In the genomic region with DNA sequence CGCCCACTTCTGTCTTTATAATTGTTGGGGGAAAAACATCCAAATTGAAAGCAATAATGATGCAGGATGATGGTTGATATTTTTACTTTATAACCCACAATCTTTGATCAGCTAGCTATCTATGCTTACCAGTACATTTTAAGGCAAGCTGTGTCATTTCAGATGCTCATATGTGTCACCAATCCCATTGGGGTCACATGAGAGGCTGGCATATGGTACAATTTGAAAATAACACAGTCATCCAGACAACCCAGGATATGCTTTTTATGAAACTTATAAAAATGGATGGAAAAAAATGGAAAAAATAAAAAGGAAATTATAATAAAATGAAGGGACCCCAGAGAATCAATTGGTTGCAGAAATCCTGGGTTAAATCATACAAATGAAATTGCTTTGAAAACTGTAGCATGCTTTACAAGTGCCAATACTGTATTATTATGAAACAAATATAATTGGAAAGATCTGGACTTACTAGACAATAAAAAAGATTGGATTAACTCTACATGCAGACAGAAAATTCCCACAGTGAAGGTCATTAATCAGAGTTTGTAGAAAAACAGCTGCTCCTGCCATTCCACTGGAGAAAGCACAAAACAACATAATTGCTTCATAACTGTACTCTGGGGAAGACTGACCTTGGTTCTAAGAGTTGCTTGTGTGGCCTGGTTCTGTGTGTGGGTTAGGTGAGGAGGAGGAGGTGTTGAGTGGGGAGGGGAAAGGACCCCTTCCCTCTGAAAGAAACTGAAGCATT, we compare ENCODE assay signal across 16 cellular contexts. TPM values are rescaled to one million over a fixed set of nuclear protein-coding genes. Genes with fewer than 3 reads are reported as not detected.
DNase-seq lines count a peak whose midpoint lies in the region; ATAC-seq and TF ChIP-seq lines count a peak whose summit lies in the region.
"Had no signal": no experiment of that assay in that cellular context is flagged by ENCODE, and none has a peak within 500 bp of the region (broad histone marks: within the 10 kb centered on the region; RNA-seq: fewer than 3 reads in every experiment).

No MANE protein-coding gene starts in this region.

- H3K27ac Mint-ChIP-seq in HFFc6, result peak overlapping the region; percentile 25; the same call in 1 of the 2 replicates
- H3K27ac Mint-ChIP-seq in activated T-helper 1 cell treated with anti-CD3 and anti-CD28 coated beads, Interleukin-12 subunit alpha, Interleukin-12 subunit beta, Interleukin-2, Interleukin-4 antibody, amounts not matched to agents 30 ng/mL and 10 ng/mL and 1 ng/mL, durations not matched to agents 14 hours and 24 hours and 36 hours, result no peak overlapping the region
- H3K27ac Mint-ChIP-seq: activated T-cell treated with anti-CD3 and anti-CD28 coated beads, Interleukin-2, amount 50 U/mL, for 72 hours; naive thymus-derived CD8-positive, alpha-beta T cell had no signal

- peak overlapping the region; percentile 14 for H3K27ac ChIP-seq in colonic mucosa
- peak overlapping the region; percentile 46 to 54 for H3K27ac ChIP-seq in tibial artery

- ATAC-seq in GM21367 (IDR thresholded peaks at IDR 0.05; ENCODE audit: unreplicated experiment) (no peak), GM18520 (IDR thresholded peaks at IDR 0.05; ENCODE audit: unreplicated experiment) (no peak)
- ATAC-seq: activated T-cell treated with anti-CD3 and anti-CD28 coated beads, Interleukin-2, amount 50 U/mL, for 72 hours; K562; naive thymus-derived CD8-positive, alpha-beta T cell had no signal

- no peak overlapping the region for H3K4me3 ChIP-seq in colonic mucosa
- no peak overlapping the region for H3K4me3 ChIP-seq in tibial artery
- H3K4me3 ChIP-seq: K562 had no signal

- H3K4me1 Mint-ChIP-seq in HFFc6 (ENCODE audit: low read depth), result peaks cover 45% of the 10 kb centered on the region
- no peaks in the 10 kb centered on the region for H3K4me1 Mint-ChIP-seq in activated T-helper 1 cell treated with anti-CD3 and anti-CD28 coated beads, Interleukin-12 subunit alpha, Interleukin-12 subunit beta, Interleukin-2, Interleukin-4 antibody, amounts not matched to agents 30 ng/mL and 10 ng/mL and 1 ng/mL, durations not matched to agents 14 hours and 24 hours and 36 hours (ENCODE audit: low read depth)
- H3K4me1 Mint-ChIP-seq: naive thymus-derived CD8-positive, alpha-beta T cell had no signal

- H3K4me3 Mint-ChIP-seq in HFFc6, result peak overlapping the region; percentile 27
- no peak overlapping the region for H3K4me3 Mint-ChIP-seq in activated T-helper 1 cell treated with anti-CD3 and anti-CD28 coated beads, Interleukin-12 subunit alpha, Interleukin-12 subunit beta, Interleukin-2, Interleukin-4 antibody, amounts not matched to agents 30 ng/mL and 10 ng/mL and 1 ng/mL, durations not matched to agents 14 hours and 24 hours and 36 hours
- H3K4me3 Mint-ChIP-seq: activated T-cell treated with anti-CD3 and anti-CD28 coated beads, Interleukin-2, amount 50 U/mL, for 72 hours; naive thymus-derived CD8-positive, alpha-beta T cell had no signal

- no peaks in the 10 kb centered on the region for H3K36me3 ChIP-seq in colonic mucosa
- no peaks in the 10 kb centered on the region for H3K36me3 ChIP-seq in tibial artery

- H3K9ac ChIP-seq in colonic mucosa (ENCODE audit: low read depth in 2 of 2, low read length in 2 of 2), result no peak overlapping the region

- H3K36me3 Mint-ChIP-seq in HFFc6 (ENCODE audit: low read depth), result no peaks in the 10 kb centered on the region
- H3K36me3 Mint-ChIP-seq in activated T-helper 1 cell treated with anti-CD3 and anti-CD28 coated beads, Interleukin-12 subunit alpha, Interleukin-12 subunit beta, Interleukin-2, Interleukin-4 antibody, amounts not matched to agents 30 ng/mL and 10 ng/mL and 1 ng/mL, durations not matched to agents 14 hours and 24 hours and 36 hours (ENCODE audit: low read depth), result no peaks in the 10 kb centered on the region
- H3K36me3 Mint-ChIP-seq: naive thymus-derived CD8-positive, alpha-beta T cell had no signal

- H3K4me1 ChIP-seq in colonic mucosa, result no peaks in the 10 kb centered on the region
- peaks cover 0 to 56% (median 10%) of the 10 kb centered on the region in 4 donors for H3K4me1 ChIP-seq in tibial artery

- intact Hi-C loops in colonic mucosa (cut with DNase I) (no loop called here), tibial artery (cut with DNase I; ENCODE audit: low total_unique reads) (no loop called here)
- intact Hi-C loops in activated T-helper 1 cell treated with anti-CD3 and anti-CD28 coated beads, Interleukin-12 subunit alpha, Interleukin-12 subunit beta, Interleukin-2, Interleukin-4 antibody, amounts not matched to agents 30 ng/mL and 10 ng/mL and 1 ng/mL, durations not matched to agents 14 hours and 24 hours and 36 hours (cut with micrococcal nuclease), result no loop called here

- TF ChIP-seq CTCF in HFFc6 (IDR thresholded peaks at IDR 0.05) (no peak), colonic mucosa (IDR thresholded peaks at IDR 0.05) (no peak), tibial artery (IDR thresholded peaks at IDR 0.05) (no peak)

- no peaks in the 10 kb centered on the region for H3K9me3 ChIP-seq in colonic mucosa
- H3K9me3 ChIP-seq in tibial artery, result no peaks in the 10 kb centered on the region

- H3K27me3 ChIP-seq in colonic mucosa (no peaks in the 10 kb centered on the region), tibial artery (no peaks in the 10 kb centered on the region)

- no peaks in the 10 kb centered on the region; the same call in none of the 2 replicates for H3K27me3 Mint-ChIP-seq in HFFc6 (ENCODE audit: insufficient read depth)
- peaks cover 10% of the 10 kb centered on the region for H3K27me3 Mint-ChIP-seq in activated T-helper 1 cell treated with anti-CD3 and anti-CD28 coated beads, Interleukin-12 subunit alpha, Interleukin-12 subunit beta, Interleukin-2, Interleukin-4 antibody, amounts not matched to agents 30 ng/mL and 10 ng/mL and 1 ng/mL, durations not matched to agents 14 hours and 24 hours and 36 hours (ENCODE audit: insufficient read depth)

- H3K9me3 Mint-ChIP-seq in HFFc6, result no peaks in the 10 kb centered on the region
- no peaks in the 10 kb centered on the region for H3K9me3 Mint-ChIP-seq in activated T-helper 1 cell treated with anti-CD3 and anti-CD28 coated beads, Interleukin-12 subunit alpha, Interleukin-12 subunit beta, Interleukin-2, Interleukin-4 antibody, amounts not matched to agents 30 ng/mL and 10 ng/mL and 1 ng/mL, durations not matched to agents 14 hours and 24 hours and 36 hours
- H3K9me3 Mint-ChIP-seq: activated T-cell treated with anti-CD3 and anti-CD28 coated beads, Interleukin-2, amount 50 U/mL, for 72 hours; naive thymus-derived CD8-positive, alpha-beta T cell had no signal

- DNase-seq in HFFc6 (no peak), colonic mucosa (no peak), left kidney (ENCODE audit: low read depth, low spot score) (peak; percentile 52), tibial artery (no peak), globus pallidus (ENCODE audit: low spot score) (no peak)
- no peak for DNase-seq in activated T-helper 1 cell treated with anti-CD3 and anti-CD28 coated beads, Interleukin-12 subunit alpha, Interleukin-12 subunit beta, Interleukin-2, Interleukin-4 antibody, amounts not matched to agents 30 ng/mL and 10 ng/mL and 1 ng/mL, durations not matched to agents 14 hours and 24 hours and 36 hours (ENCODE audit: low spot score)
- DNase-seq: activated CD4-positive, alpha-beta T cell treated with anti-CD3 and anti-CD28 coated beads, Interleukin-2, amount 50 U/mL, for 1 hour; activated T-cell treated with anti-CD3 and anti-CD28 coated beads, Interleukin-2, amount 50 U/mL, for 72 hours; amniotic stem cell; GF-D8; naive thymus-derived CD8-positive, alpha-beta T cell; NCI-H524 treated with DMSO at 0.1 percent for 48 hours; stimulated activated naive CD4-positive, alpha-beta T cell treated with Interleukin-2 at 50 U/mL for 16 hours had no signal

RNA-seq across cellular contexts. Expression of a gene that starts 13.3 kb away (rescaled TPM):
- total RNA-seq in HFFc6 (2021; fragmentation: NEBNext Ultra II Directional; extraction: Animal tissue kit (Norgen Biotek cat#: 25700)), result 10 to 100 TPM; 32.6 to 46.8 (median 43.0) TPM
- total RNA-seq in colonic mucosa, result 10 to 100 TPM; 10.4 to 23.1 TPM
- 38.0 and 40.2 TPM in 2 replicates for total RNA-seq in activated T-helper 1 cell treated with anti-CD3 and anti-CD28 coated beads, Interleukin-12 subunit alpha, Interleukin-12 subunit beta, Interleukin-2, Interleukin-4 antibody, amounts not matched to agents 30 ng/mL and 10 ng/mL and 1 ng/mL, durations not matched to agents 14 hours and 24 hours and 36 hours
